Comparison of ENCODE assay signal across 16 cellular contexts in the genomic region with DNA sequence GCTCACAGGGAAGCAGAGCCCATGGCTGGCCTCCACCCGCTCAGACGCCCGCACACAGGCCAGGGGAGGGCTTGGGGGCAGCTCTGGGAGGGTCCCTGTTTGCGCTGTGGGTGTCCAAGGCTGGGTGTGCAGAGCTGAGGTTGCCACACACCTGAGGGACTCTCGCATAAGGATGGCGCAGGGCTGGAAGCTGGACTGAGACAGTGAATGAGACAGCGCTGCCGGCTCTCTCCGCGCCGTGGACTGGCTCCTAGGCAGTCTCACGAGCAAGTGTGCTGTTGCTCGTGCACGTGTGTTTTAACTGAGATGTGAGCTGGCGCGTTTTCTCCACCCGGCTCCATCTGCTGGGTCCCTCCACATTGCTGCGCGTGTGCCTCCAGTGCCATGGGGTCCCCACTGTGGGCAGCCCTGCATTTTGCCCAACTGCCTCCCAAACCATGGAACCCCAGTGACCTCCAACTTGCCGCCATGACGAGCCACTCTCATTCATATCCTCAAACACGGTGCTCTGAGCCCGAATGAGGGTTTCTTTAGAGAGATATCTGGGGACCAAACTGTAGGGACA. TPM values are rescaled to one million over a fixed set of nuclear protein-coding genes. Genes with fewer than 3 reads are reported as not detected.
DNase-seq lines count a peak whose midpoint lies in the region; ATAC-seq and TF ChIP-seq lines count a peak whose summit lies in the region.
"Had no signal": no experiment of that assay in that cellular context is flagged by ENCODE, and none has a peak within 500 bp of the region (broad histone marks: within the 10 kb centered on the region; RNA-seq: fewer than 3 reads in every experiment).

No MANE protein-coding gene starts in this region.

- peak overlapping the region; percentile 93 for H3K27ac ChIP-seq in CD4-positive, alpha-beta memory T cell (ENCODE audit: low read depth, low read length)
- no peak overlapping the region for H3K27ac ChIP-seq in endodermal cell (ENCODE audit: low read depth, low read length)
- H3K27ac ChIP-seq: C4-2B, vagina had no signal

- H3K9me3 Mint-ChIP-seq in CD4-positive, alpha-beta memory T cell, result no peaks in the 10 kb centered on the region
- H3K9me3 Mint-ChIP-seq in activated CD4-positive, alpha-beta memory T cell treated with anti-CD3 and anti-CD28 coated beads, Interleukin-2, amount 10 ng/mL, durations not matched to agents 7 days and 5 days, result no peaks in the 10 kb centered on the region
- H3K9me3 Mint-ChIP-seq in naive B cell (peaks cover 0 to 2% (median 0%) of the 10 kb centered on the region in 7 donors), endodermal cell (no peaks in the 10 kb centered on the region)

- CTCF ChIA-PET in CD4-positive, alpha-beta memory T cell (lab: Charles Lee; ENCODE audit: partially characterized antibody), result interaction anchor here (2.1 to 3.5 kb wide), 3 partner anchors 11 to 36 kb away, joined by 12 to 31 read pairs (median 12); no protein-coding TSS in a partner anchor
- CTCF ChIA-PET in activated CD4-positive, alpha-beta memory T cell treated with anti-CD3 and anti-CD28 coated beads, Interleukin-2, amount 10 ng/mL, durations not matched to agents 7 days and 5 days (lab: Charles Lee), result interaction anchor here (1.9 to 3.8 kb wide), 2 partner anchors 9 to 35 kb away, joined by 4 to 18 read pairs; no protein-coding TSS in a partner anchor

- H3K27me3 Mint-ChIP-seq in CD4-positive, alpha-beta memory T cell, result no peaks in the 10 kb centered on the region
- peaks cover 6% of the 10 kb centered on the region for H3K27me3 Mint-ChIP-seq in activated CD4-positive, alpha-beta memory T cell treated with anti-CD3 and anti-CD28 coated beads, Interleukin-2, amount 10 ng/mL, durations not matched to agents 7 days and 5 days
- H3K27me3 Mint-ChIP-seq in naive B cell, result no peaks in the 10 kb centered on the region
- H3K27me3 Mint-ChIP-seq in endodermal cell (ENCODE audit: insufficient read depth), result peaks cover 11% of the 10 kb centered on the region

- peaks cover 44 to 85% (median 62%) of the 10 kb centered on the region in 4 donors for H3K4me1 Mint-ChIP-seq in CD4-positive, alpha-beta memory T cell
- peaks cover 67% of the 10 kb centered on the region for H3K4me1 Mint-ChIP-seq in activated CD4-positive, alpha-beta memory T cell treated with anti-CD3 and anti-CD28 coated beads, Interleukin-2, amount 10 ng/mL, durations not matched to agents 7 days and 5 days
- H3K4me1 Mint-ChIP-seq in naive B cell (peaks cover 56 to 82% (median 66%) of the 10 kb centered on the region in 3 donors), endodermal cell (peaks cover 3% of the 10 kb centered on the region)

- ATAC-seq in naive B cell (ENCODE audit: low read depth in 2 of 2), result no peak

- WGBS in endodermal cell (ENCODE audit: insufficient coverage in 1 of 2, insufficient read length in 1 of 2), 2 experiments, result 95 to 96% methylated on average over 16 to 23 of the region's 23 CpGs

- no peak for DNase-seq in CD4-positive, alpha-beta memory T cell
- no peak for DNase-seq in activated CD4-positive, alpha-beta memory T cell treated with anti-CD3 and anti-CD28 coated beads, Interleukin-2, amount 10 ng/mL, durations not matched to agents 7 days and 5 days
- DNase-seq in naive B cell, result no peak
- DNase-seq in NCI-H774 (lab: John Stamatoyannopoulos, UW), result no peak
- no peak for DNase-seq in NCI-H82 (lab: John Stamatoyannopoulos, UW)
- no peak for DNase-seq in endodermal cell
- DNase-seq: cortex of kidney, GDM1, GOT3, hippocampal formation, KG1, NCI-H1694, NCI-H69 had no signal

- no peak overlapping the region for H3K4me3 ChIP-seq in CD4-positive, alpha-beta memory T cell (ENCODE audit: low read length in 2 of 2)
- H3K4me3 ChIP-seq in GM12875 (ENCODE audit: low read depth, low read length) (peak overlapping the region; percentile 76), endodermal cell (ENCODE audit: low read length) (no peak overlapping the region)

- H3K27ac Mint-ChIP-seq in CD4-positive, alpha-beta memory T cell, result peak overlapping the region; percentile 30 to 99 (median 79)
- peak overlapping the region; percentile 42 for H3K27ac Mint-ChIP-seq in activated CD4-positive, alpha-beta memory T cell treated with anti-CD3 and anti-CD28 coated beads, Interleukin-2, amount 10 ng/mL, durations not matched to agents 7 days and 5 days
- H3K27ac Mint-ChIP-seq in naive B cell (peak overlapping the region; percentile 49 to 99 (median 82)), endodermal cell (no peak overlapping the region)

- H3K27me3 ChIP-seq in CD4-positive, alpha-beta memory T cell (ENCODE audit: insufficient read depth, low read length), result no peaks in the 10 kb centered on the region
- peaks cover 11% of the 10 kb centered on the region for H3K27me3 ChIP-seq in endodermal cell (ENCODE audit: control insufficient read depth, insufficient read depth, low read length, poor library complexity, severe bottlenecking)
- H3K27me3 ChIP-seq: vagina had no signal

- intact Hi-C loops in CD4-positive, alpha-beta memory T cell (cut with micrococcal nuclease), result loop anchor here (5.0 kb wide), 1 partner anchor 141 kb away; a partner anchor contains a TSS

- no peak overlapping the region for H3K9ac ChIP-seq in endodermal cell (ENCODE audit: extremely low read depth, low read length, poor library complexity, severe bottlenecking)

- H3K4me3 Mint-ChIP-seq in CD4-positive, alpha-beta memory T cell, result peak overlapping the region; percentile 71 to 99 (median 98)
- H3K4me3 Mint-ChIP-seq in activated CD4-positive, alpha-beta memory T cell treated with anti-CD3 and anti-CD28 coated beads, Interleukin-2, amount 10 ng/mL, durations not matched to agents 7 days and 5 days, result peak overlapping the region; percentile 86
- H3K4me3 Mint-ChIP-seq in naive B cell (peak overlapping the region; percentile 49 to 96 (median 92)), endodermal cell (no peak overlapping the region)

- H3K4me1 ChIP-seq in CD4-positive, alpha-beta memory T cell (ENCODE audit: insufficient read depth, low read length), result peaks cover 77% of the 10 kb centered on the region
- H3K4me1 ChIP-seq in endodermal cell (ENCODE audit: control insufficient read depth, insufficient read depth, low read length), result no peaks in the 10 kb centered on the region

- H3K36me3 ChIP-seq in CD4-positive, alpha-beta memory T cell (ENCODE audit: insufficient read depth, low read length), result no peaks in the 10 kb centered on the region
- H3K36me3 ChIP-seq in endodermal cell (ENCODE audit: control insufficient read depth, insufficient read depth, low read length), result no peaks in the 10 kb centered on the region
- H3K36me3 ChIP-seq: vagina had no signal

- H3K9me3 ChIP-seq in CD4-positive, alpha-beta memory T cell (ENCODE audit: control insufficient read depth in 1 of 2, low read length in 2 of 2), result no peaks in the 10 kb centered on the region
- H3K9me3 ChIP-seq in endodermal cell (ENCODE audit: control insufficient read depth, low read length), result no peaks in the 10 kb centered on the region
- H3K9me3 ChIP-seq: vagina had no signal

- no peak for TF ChIP-seq CTCF in GM12875 (IDR thresholded peaks at IDR 0.05; ENCODE audit: borderline replicate concordance, insufficient read depth, low read depth, low read length)
- TF ChIP-seq CTCF in endodermal cell (conservative IDR thresholded peaks at IDR 0.05), result no peak

- H3K36me3 Mint-ChIP-seq in CD4-positive, alpha-beta memory T cell, result peaks cover 0 to 12% of the 10 kb centered on the region in 2 donors
- peaks cover 14% of the 10 kb centered on the region for H3K36me3 Mint-ChIP-seq in activated CD4-positive, alpha-beta memory T cell treated with anti-CD3 and anti-CD28 coated beads, Interleukin-2, amount 10 ng/mL, durations not matched to agents 7 days and 5 days (ENCODE audit: low read depth)
- H3K36me3 Mint-ChIP-seq in naive B cell (peaks cover 0 to 8% of the 10 kb centered on the region in 2 donors), endodermal cell (ENCODE audit: low read depth) (no peaks in the 10 kb centered on the region)

- POLR2A ChIA-PET in CD4-positive, alpha-beta memory T cell (lab: Charles Lee; ENCODE audit: partially characterized antibody), result interaction anchor here (0.8 to 4.4 kb wide), 4 partner anchors 9 to 298 kb away, joined by 3 to 20 read pairs (median 8); no protein-coding TSS in a partner anchor
- POLR2A ChIA-PET in activated CD4-positive, alpha-beta memory T cell treated with anti-CD3 and anti-CD28 coated beads, Interleukin-2, amount 10 ng/mL, durations not matched to agents 7 days and 5 days (lab: Charles Lee), result interaction anchor here (1.1 kb wide), 1 partner anchor 36 kb away, joined by 3 read pairs; no protein-coding TSS in a partner anchor

RNA-seq across cellular contexts. Expression of a gene that starts 4.2 kb away (rescaled TPM):
- total RNA-seq in CD4-positive, alpha-beta memory T cell, result 10 to 100 TPM; 22.0 to 23.1 TPM
- polyA plus RNA-seq in CD4-positive, alpha-beta memory T cell, result 100 to 1,000 TPM in 1 of 2 donors, 10 to 100 TPM in 1; 72.3 to 104 TPM
- 10 to 100 TPM; 21.4 to 25.7 TPM for total RNA-seq in activated CD4-positive, alpha-beta memory T cell treated with anti-CD3 and anti-CD28 coated beads, Interleukin-2, amount 10 ng/mL, durations not matched to agents 7 days and 5 days
- polyA plus RNA-seq in naive B cell (ENCODE audit: low read depth in 6 of 6), result 10 to 100 TPM; 18.2 to 29.9 (median 23.1) TPM
- total RNA-seq in endodermal cell, result 10 to 100 TPM; 20.1 to 24.4 TPM
- polyA plus RNA-seq in endodermal cell (2013, experiment 1 of 2), result 22.8 TPM
- 19.1 TPM for polyA plus RNA-seq in endodermal cell (2013, experiment 2 of 2)
